ENCODE assay signal across 8 cellular contexts in the genomic region with DNA sequence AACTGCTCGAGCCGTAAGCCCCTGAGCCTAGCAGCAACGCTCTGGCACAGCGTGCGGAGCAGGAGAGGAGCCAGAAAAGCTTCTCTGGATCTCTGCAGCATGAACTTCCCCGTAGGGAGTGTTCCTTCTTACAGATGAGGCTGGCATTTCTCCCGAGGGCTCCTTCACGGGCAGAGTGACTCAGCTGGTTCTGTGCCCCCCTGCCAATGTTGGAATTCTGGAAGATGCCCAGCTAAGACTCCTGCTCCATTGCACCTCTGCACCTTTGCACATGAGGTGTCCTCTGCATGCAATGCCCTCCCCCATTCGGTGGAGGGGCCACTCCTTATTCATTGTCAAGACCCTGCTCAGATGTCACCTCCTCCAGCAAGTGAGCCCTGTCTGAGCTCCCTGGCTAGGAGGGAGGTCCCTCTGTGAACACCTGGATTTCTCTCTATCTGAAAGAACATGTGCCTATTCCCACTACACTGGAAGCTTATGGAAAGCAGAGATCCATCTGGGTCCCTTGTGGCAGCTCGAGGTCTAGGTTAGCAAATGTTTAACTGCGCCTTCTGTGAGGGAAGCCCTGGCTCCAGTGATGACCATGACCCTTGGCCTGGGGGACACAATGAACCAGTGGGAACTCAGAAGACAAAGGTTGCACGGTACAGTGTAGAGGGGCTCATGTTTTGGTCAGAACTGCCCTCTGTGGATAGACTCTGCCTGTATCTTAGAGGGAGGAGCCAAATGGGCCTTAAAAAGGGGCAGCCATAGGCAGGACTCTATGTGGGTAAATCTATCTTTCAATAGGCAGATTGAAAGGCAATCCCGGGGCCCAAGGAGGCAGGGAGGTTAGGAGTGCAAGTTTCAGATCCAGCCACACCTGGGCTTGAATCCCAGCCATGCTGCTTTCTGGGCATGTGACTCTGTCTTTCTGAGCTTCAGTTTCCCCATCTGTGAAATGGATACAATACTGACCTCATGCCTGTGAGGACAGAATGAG. TPM values are rescaled to one million over a fixed set of nuclear protein-coding genes. Genes with fewer than 3 reads are reported as not detected.
DNase-seq lines count a peak whose midpoint lies in the region; ATAC-seq and TF ChIP-seq lines count a peak whose summit lies in the region.

No MANE protein-coding gene starts in this region.

- H3K27ac Mint-ChIP-seq in activated naive CD8-positive, alpha-beta T cell treated with anti-CD3 and anti-CD28 coated beads for 36 hours = no peak overlapping the region
- no peak overlapping the region for H3K27ac Mint-ChIP-seq in activated naive CD8-positive, alpha-beta T cell treated with anti-CD3 and anti-CD28 coated beads, Interleukin-2, amount 50 U/mL, for 24 hours

- peaks cover 34% of the 10 kb centered on the region for H3K4me1 Mint-ChIP-seq in activated naive CD8-positive, alpha-beta T cell treated with anti-CD3 and anti-CD28 coated beads for 36 hours
- H3K4me1 Mint-ChIP-seq in activated naive CD8-positive, alpha-beta T cell treated with anti-CD3 and anti-CD28 coated beads, Interleukin-2, amount 50 U/mL, for 24 hours = peaks cover 34% of the 10 kb centered on the region

- no peak for TF ChIP-seq CTCF in vagina (IDR thresholded peaks at IDR 0.05)
- no peak for TF ChIP-seq CTCF in GM13976 (IDR thresholded peaks at IDR 0.05; ENCODE audit: borderline replicate concordance, control extremely low read depth, extremely low read depth, insufficient read depth, missing control alignments)

- H3K4me1 ChIP-seq in esophagus (ENCODE audit: control insufficient read depth in 2 of 2, insufficient read depth in 2 of 2, low read length in 1 of 2) = peaks cover 11 to 18% of the 10 kb centered on the region in 2 donors
- peaks cover 84% of the 10 kb centered on the region for H3K4me1 ChIP-seq in muscle layer of colon (ENCODE audit: insufficient read depth, low read length)
- H3K4me1 ChIP-seq in vagina = peaks cover 89% of the 10 kb centered on the region

- no peaks in the 10 kb centered on the region for H3K9me3 ChIP-seq in esophagus (ENCODE audit: control insufficient read depth in 2 of 2, insufficient read depth in 1 of 2, low read depth in 1 of 2, low read length in 1 of 2)
- H3K9me3 ChIP-seq in muscle layer of colon (ENCODE audit: low read length) = no peaks in the 10 kb centered on the region
- H3K9me3 ChIP-seq in vagina = no peaks in the 10 kb centered on the region

- H3K9ac ChIP-seq in muscle layer of colon (ENCODE audit: low read length) = peak overlapping the region; percentile 13

- H3K27ac ChIP-seq in esophagus (ENCODE audit: low read depth in 2 of 2, low read length in 1 of 2) (peak overlapping the region; percentile 56 to 63), muscle layer of colon (ENCODE audit: low read depth, low read length) (peak overlapping the region; percentile 48), vagina (peak overlapping the region; percentile 98)

- H3K9me3 Mint-ChIP-seq in activated naive CD8-positive, alpha-beta T cell treated with anti-CD3 and anti-CD28 coated beads for 36 hours = no peaks in the 10 kb centered on the region
- no peaks in the 10 kb centered on the region for H3K9me3 Mint-ChIP-seq in activated naive CD8-positive, alpha-beta T cell treated with anti-CD3 and anti-CD28 coated beads, Interleukin-2, amount 50 U/mL, for 24 hours

- H3K27me3 Mint-ChIP-seq in activated naive CD8-positive, alpha-beta T cell treated with anti-CD3 and anti-CD28 coated beads for 36 hours = peaks cover 15% of the 10 kb centered on the region
- peaks cover 5% of the 10 kb centered on the region for H3K27me3 Mint-ChIP-seq in activated naive CD8-positive, alpha-beta T cell treated with anti-CD3 and anti-CD28 coated beads, Interleukin-2, amount 50 U/mL, for 24 hours

- H3K27me3 ChIP-seq in esophagus (ENCODE audit: control insufficient read depth in 1 of 2, insufficient read depth in 2 of 2, low read length in 2 of 2) = no peaks in the 10 kb centered on the region
- H3K27me3 ChIP-seq in muscle layer of colon (ENCODE audit: control insufficient read depth in 1 of 2, insufficient read depth in 2 of 2, low read length in 2 of 2) = no peaks in the 10 kb centered on the region
- H3K27me3 ChIP-seq in vagina = no peaks in the 10 kb centered on the region

- ATAC-seq in Right ventricle myocardium superior (ENCODE audit: poor library complexity) = no peak
- no peak for ATAC-seq in Right ventricle myocardium inferior
- ATAC-seq in activated naive CD8-positive, alpha-beta T cell treated with anti-CD3 and anti-CD28 coated beads, Interleukin-2, amount 50 U/mL, for 24 hours = no peak

- H3K36me3 ChIP-seq in esophagus (ENCODE audit: control insufficient read depth in 2 of 2, insufficient read depth in 2 of 2, low read length in 1 of 2) = no peaks in the 10 kb centered on the region
- no peaks in the 10 kb centered on the region for H3K36me3 ChIP-seq in muscle layer of colon (ENCODE audit: insufficient read depth, low read length)
- H3K36me3 ChIP-seq in vagina = no peaks in the 10 kb centered on the region

- in situ Hi-C loops in GM13976 (cut with MboI; ENCODE audit: low sequenced_read_pairs, unreplicated experiment) = no loop called here

- no peaks in the 10 kb centered on the region for H3K36me3 Mint-ChIP-seq in activated naive CD8-positive, alpha-beta T cell treated with anti-CD3 and anti-CD28 coated beads for 36 hours
- H3K36me3 Mint-ChIP-seq in activated naive CD8-positive, alpha-beta T cell treated with anti-CD3 and anti-CD28 coated beads, Interleukin-2, amount 50 U/mL, for 24 hours (ENCODE audit: low read depth) = no peaks in the 10 kb centered on the region

- 39 to 42% methylated on average over 13 of the region's 13 CpGs for WGBS in esophagus, 2 donors

- no peak for TF ChIP-seq POLR2A in vagina (IDR thresholded peaks at IDR 0.05)

- no peak overlapping the region for H3K4me3 Mint-ChIP-seq in activated naive CD8-positive, alpha-beta T cell treated with anti-CD3 and anti-CD28 coated beads for 36 hours
- no peak overlapping the region for H3K4me3 Mint-ChIP-seq in activated naive CD8-positive, alpha-beta T cell treated with anti-CD3 and anti-CD28 coated beads, Interleukin-2, amount 50 U/mL, for 24 hours

- intact Hi-C loops in Right ventricle myocardium superior (cut with DNase I) = no loop called here
- intact Hi-C loops in Right ventricle myocardium inferior (cut with DNase I) = no loop called here
- intact Hi-C loops in vagina (cut with DNase I) = no loop called here

- H3K4me3 ChIP-seq in esophagus (ENCODE audit: low read depth in 1 of 2, low read length in 2 of 2) (no peak overlapping the region), muscle layer of colon (ENCODE audit: low read depth in 1 of 2, low read length in 2 of 2) (no peak overlapping the region), vagina (no peak overlapping the region)

- DNase-seq in Right ventricle myocardium superior = peak; percentile 72
- DNase-seq in Right ventricle myocardium inferior (ENCODE audit: missing footprints) = no peak
- DNase-seq in vagina (ENCODE audit: extremely low spot score in 2 of 2) = peak in 1 of 2 donors; percentile 89
- DNase-seq in GM13976 (ENCODE audit: low spot score) = no peak
- DNase-seq in activated naive CD8-positive, alpha-beta T cell treated with anti-CD3 and anti-CD28 coated beads for 36 hours = no peak
- DNase-seq in activated naive CD8-positive, alpha-beta T cell treated with anti-CD3 and anti-CD28 coated beads, Interleukin-2, amount 50 U/mL, for 24 hours = no peak

RNA-seq across cellular contexts. Expression of gene SH3PXD2B, which starts 39.4 kb away (rescaled TPM):
- 5.3 TPM for total RNA-seq in Right ventricle myocardium superior
- 5.4 TPM for total RNA-seq in Right ventricle myocardium inferior
- polyA plus RNA-seq in esophagus = 1 to 10 TPM; 3.0 to 4.5 TPM
- 30.9 TPM for total RNA-seq in vagina
- total RNA-seq in activated naive CD8-positive, alpha-beta T cell treated with anti-CD3 and anti-CD28 coated beads for 36 hours = under 1 TPM; 0.80 to 0.84 TPM

Comparison
In these comparisons a context has a peak if more than half of its experiments do, and no peak if none do; other contexts are left out.
1. H3K27ac ChIP-seq: peak in every context shown above with its lines; median percentile 98 in vagina; 60 in esophagus; 48 in muscle layer of colon.